8 cellular contexts compared by ENCODE assay signal in the genomic region with DNA sequence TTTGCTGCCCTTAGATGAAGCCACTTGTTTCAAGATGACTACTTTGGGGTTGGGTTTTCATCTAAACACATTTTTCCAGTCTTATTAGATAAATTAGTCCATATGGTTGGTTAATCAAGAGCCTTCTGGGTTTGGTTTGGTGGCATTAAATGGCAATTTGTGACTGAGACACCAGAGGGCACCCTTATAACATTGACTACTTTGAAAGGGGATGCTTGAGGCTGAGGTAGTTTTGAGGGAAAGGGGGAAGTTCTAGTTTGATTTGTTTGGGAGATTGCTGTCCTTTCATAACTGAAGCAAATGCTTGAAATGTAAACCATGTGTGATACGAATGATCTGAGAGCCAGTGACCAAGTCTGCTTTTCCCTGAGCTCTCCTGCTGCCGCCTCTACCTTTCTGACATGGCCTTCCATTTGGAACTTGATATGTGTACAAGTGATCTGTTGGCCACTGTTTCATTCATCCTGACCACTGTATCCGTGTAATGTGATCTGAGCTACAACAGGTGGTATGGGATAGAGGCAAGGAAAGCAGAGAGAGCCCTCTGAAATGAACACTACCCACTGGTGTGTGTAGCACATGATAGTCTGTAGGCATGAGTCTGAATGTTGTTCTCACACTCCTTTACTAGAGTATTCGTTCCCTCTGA. TPM values are rescaled to one million over a fixed set of nuclear protein-coding genes. Genes with fewer than 3 reads are reported as not detected.
DNase-seq lines count a peak whose midpoint lies in the region; ATAC-seq and TF ChIP-seq lines count a peak whose summit lies in the region.

No MANE protein-coding gene starts in this region.

- H3K36me3 ChIP-seq in CD8-positive, alpha-beta T cell (ENCODE audit: insufficient read depth, low read length): no peaks in the 10 kb centered on the region
- H3K36me3 ChIP-seq in GM23248 (ENCODE audit: low read depth) (no peaks in the 10 kb centered on the region), adrenal gland (replicated peaks in 1 of 2) (no peaks in the 10 kb centered on the region), left ventricle myocardium inferior (no peaks in the 10 kb centered on the region), skeletal muscle satellite cell (ENCODE audit: insufficient read depth, low read length) (peaks cover 8% of the 10 kb centered on the region)

- H3K4me3 Mint-ChIP-seq in CD8-positive, alpha-beta T cell: no peak overlapping the region

- POLR2A ChIA-PET in CD8-positive, alpha-beta T cell (lab: Charles Lee): interaction anchor here (0.7 to 2.2 kb wide), 7 partner anchors 12 to 115 kb away, joined by 3 to 10 read pairs (median 4); partner anchors contain the start of gene TOP2A

- no peak overlapping the region for H3K27ac Mint-ChIP-seq in CD8-positive, alpha-beta T cell

- no peaks in the 10 kb centered on the region for H3K36me3 Mint-ChIP-seq in CD8-positive, alpha-beta T cell

- peaks cover 12% of the 10 kb centered on the region for H3K4me1 Mint-ChIP-seq in CD8-positive, alpha-beta T cell (ENCODE audit: low read depth)

- peak overlapping the region; percentile 77 for H3K9ac ChIP-seq in GM23248
- peak overlapping the region; percentile 9 for H3K9ac ChIP-seq in skeletal muscle satellite cell (ENCODE audit: low read depth, low read length)

- H3K27ac ChIP-seq in CD8-positive, alpha-beta T cell (ENCODE audit: low read depth, low read length): no peak overlapping the region
- H3K27ac ChIP-seq in GM23248 (peak overlapping the region; percentile 97), adrenal gland (peak overlapping the region in 1 of 5 donors; percentile 18), left ventricle myocardium inferior (replicated peaks) (peak overlapping the region; percentile 25)

- no peaks in the 10 kb centered on the region for H3K79me2 ChIP-seq in GM23248 (ENCODE audit: insufficient read depth)

- H3K4me3 ChIP-seq in CD8-positive, alpha-beta T cell (ENCODE audit: low read depth, low read length): no peak overlapping the region
- peak overlapping the region; percentile 30 for H3K4me3 ChIP-seq in GM23248
- no peak overlapping the region for H3K4me3 ChIP-seq in adrenal gland
- H3K4me3 ChIP-seq in left ventricle myocardium inferior: no peak overlapping the region
- no peak overlapping the region for H3K4me3 ChIP-seq in skeletal muscle satellite cell (ENCODE audit: low read length)

- H4K20me1 ChIP-seq in GM23248 (ENCODE audit: insufficient read depth): no peaks in the 10 kb centered on the region

- no peaks in the 10 kb centered on the region for H3K9me3 Mint-ChIP-seq in CD8-positive, alpha-beta T cell

- H3K4me2 ChIP-seq in GM23248 (ENCODE audit: unreplicated experiment): peak overlapping the region; percentile 60
- H3K4me2 ChIP-seq in skeletal muscle satellite cell (ENCODE audit: low read length): peak overlapping the region; percentile 15

- TF ChIP-seq CTCF in CD8-positive, alpha-beta T cell (IDR thresholded peaks at IDR 0.05): peak; percentile 85
- TF ChIP-seq CTCF in adrenal gland (IDR thresholded peaks at IDR 0.05) (peak; percentile 50 to 94 (median 83)), left ventricle myocardium inferior (IDR thresholded peaks at IDR 0.05; ENCODE audit: borderline replicate concordance) (peak; percentile 82)

- CTCF ChIA-PET in CD8-positive, alpha-beta T cell (lab: Charles Lee): interaction anchor here (0.6 to 34.6 kb wide), 38 partner anchors 8 to 490 kb away, joined by 3 to 1103 read pairs (median 5); partner anchors contain the start of genes CDC6, GJD3, IGFBP4 and TOP2A

- ATAC-seq in CD8-positive, alpha-beta T cell: peak; percentile 69
- ATAC-seq in GM19023 (IDR thresholded peaks at IDR 0.05; ENCODE audit: unreplicated experiment): no peak

- no peak for TF ChIP-seq POLR2A in adrenal gland (IDR thresholded peaks at IDR 0.05)

- WGBS in GM23248 (ENCODE audit: low coverage in 1 of 2, low lambda C conversion rate in 2 of 2, missing lambda C conversion rate in 2 of 2), 2 experiments: 5 to 8% methylated on average over 4 of the region's 4 CpGs
- 41 to 52% (median 49%) methylated on average over 4 of the region's 4 CpGs for WGBS in adrenal gland, 4 donors

- peak in 3 of 7 experiments; percentile 41 to 66 (median 62) for DNase-seq in CD8-positive, alpha-beta T cell
- peak; percentile 81 for DNase-seq in GM23248
- DNase-seq in NCI-H82 (lab: John Stamatoyannopoulos, UW): peak; percentile 76
- DNase-seq in adrenal gland: peak in 3 of 7 donors; percentile 67 to 81 (median 73)
- DNase-seq in left ventricle myocardium inferior: no peak
- DNase-seq in A172 (ENCODE audit: low spot score): no peak

- H3K4me1 ChIP-seq in CD8-positive, alpha-beta T cell (ENCODE audit: insufficient read depth, low read length): peaks cover 35% of the 10 kb centered on the region
- H3K4me1 ChIP-seq in GM23248 (ENCODE audit: insufficient read depth) (peaks cover 54% of the 10 kb centered on the region), adrenal gland (replicated peaks in 1 of 2) (peaks cover 0 to 24% of the 10 kb centered on the region in 2 donors), left ventricle myocardium inferior (peaks cover 66% of the 10 kb centered on the region), skeletal muscle satellite cell (ENCODE audit: control insufficient read depth, insufficient read depth, low read length) (peaks cover 44% of the 10 kb centered on the region)

- H3F3A ChIP-seq in GM23248 (ENCODE audit: insufficient read depth): peaks cover 63% of the 10 kb centered on the region

- no peaks in the 10 kb centered on the region for H3K27me3 ChIP-seq in CD8-positive, alpha-beta T cell (ENCODE audit: insufficient read depth, low read length)
- H3K27me3 ChIP-seq in GM23248 (replicated peaks; ENCODE audit: insufficient read depth) (no peaks in the 10 kb centered on the region), adrenal gland (no peaks in the 10 kb centered on the region), left ventricle myocardium inferior (ENCODE audit: low read depth) (no peaks in the 10 kb centered on the region), skeletal muscle satellite cell (ENCODE audit: control insufficient read depth, insufficient read depth, low read length) (no peaks in the 10 kb centered on the region)

- H2AFZ ChIP-seq in GM23248: no peak overlapping the region

- H3K9me2 ChIP-seq in GM23248 (ENCODE audit: insufficient read depth): no peaks in the 10 kb centered on the region

- no peaks in the 10 kb centered on the region for H3K9me3 ChIP-seq in CD8-positive, alpha-beta T cell (ENCODE audit: low read length)
- H3K9me3 ChIP-seq in GM23248 (ENCODE audit: low read depth): no peaks in the 10 kb centered on the region
- H3K9me3 ChIP-seq in adrenal gland (replicated peaks in 1 of 3): no peaks in the 10 kb centered on the region
- H3K9me3 ChIP-seq in left ventricle myocardium inferior (replicated peaks): no peaks in the 10 kb centered on the region
- no peaks in the 10 kb centered on the region for H3K9me3 ChIP-seq in skeletal muscle satellite cell (replicated peaks; ENCODE audit: low read length)

- no peaks in the 10 kb centered on the region for H3K27me3 Mint-ChIP-seq in CD8-positive, alpha-beta T cell (ENCODE audit: low read depth)

- in situ Hi-C loops in GM23248 (cut with MboI): loop anchor here (10.0 kb wide), 1 partner anchor 52 kb away; no protein-coding TSS in a partner anchor

- intact Hi-C loops in CD8-positive, alpha-beta T cell (cut with DNase I, micrococcal nuclease): loop anchor here (1.0 to 5.0 kb wide), 6 partner anchors 15 to 230 kb away; no protein-coding TSS in a partner anchor
- intact Hi-C loops in adrenal gland (cut with DNase I) (loop anchor here in 1 of 2 donors (10.0 kb wide), 1 partner anchor 112 kb away; the partner anchor contains the start of gene TOP2A), left ventricle myocardium inferior (cut with micrococcal nuclease) (loop anchor here (5.0 kb wide), 1 partner anchor 49 kb away; no protein-coding TSS in a partner anchor)

RNA-seq across cellular contexts. Expression of gene RARA, which starts 5.8 kb away (rescaled TPM):
- total RNA-seq in CD8-positive, alpha-beta T cell: 100 to 1,000 TPM; 133 TPM
- 32.2 and 38.9 TPM in 2 replicates for total RNA-seq in GM23248 (2014; rRNA removed; shearing (Covaris generic))
- polyA plus RNA-seq in GM23248 (2016; fragmentation: Nextera tagmentation; extraction: Ambion mirVana) (23.7 and 24.5 TPM in 2 replicates), adrenal gland (10 to 100 TPM; 12.7 to 58.2 (median 26.8) TPM)
- total RNA-seq in adrenal gland (10 to 100 TPM; 24.8 to 51.8 (median 34.4) TPM), left ventricle myocardium inferior (17.1 TPM)
- total RNA-seq in skeletal muscle satellite cell (2012; rRNA removed): 11.2 and 17.0 TPM in 2 replicates
- 13.7 and 33.2 TPM in 2 replicates for total RNA-seq in A172 (2014; rRNA removed; shearing (Covaris generic))

RNA-seq across cellular contexts. Expression of gene CDC6, which starts 15.5 kb away (rescaled TPM):
- total RNA-seq in CD8-positive, alpha-beta T cell: 1 to 10 TPM; 2.0 to 2.9 TPM
- total RNA-seq in GM23248 (2014; rRNA removed; shearing (Covaris generic)): 12.4 and 13.4 TPM in 2 replicates
- polyA plus RNA-seq in GM23248 (2016; fragmentation: Nextera tagmentation; extraction: Ambion mirVana): 8.8 and 9.8 TPM in 2 replicates
- total RNA-seq in adrenal gland: 10 to 100 TPM in 1 of 8 donors, 1 to 10 TPM in 6, under 1 TPM in 1; 0.69 to 12.1 (median 2.5) TPM
- 10 to 100 TPM in 1 of 3 donors, 1 to 10 TPM in 2; 1.0 to 31.3 (median 1.0) TPM for polyA plus RNA-seq in adrenal gland
- 0.55 TPM for total RNA-seq in left ventricle myocardium inferior
- total RNA-seq in skeletal muscle satellite cell (2012; rRNA removed): 22.1 and 22.6 TPM in 2 replicates
- 85.1 and 87.9 TPM in 2 replicates for total RNA-seq in A172 (2014; rRNA removed; shearing (Covaris generic))

Comparison
In these comparisons a context has a peak if more than half of its experiments do, and no peak if none do; other contexts are left out.
1. DNase-seq: peak in GM23248 (single experiment) and NCI-H82 (single experiment); none in left ventricle myocardium inferior (single experiment) and A172 (single experiment).
2. Peak in every context shown above with its lines, with median percentiles within 50 percentile points of each other: CTCF ChIP-seq.